Comparison of ENCODE assay signal across 8 cellular contexts in the genomic region with DNA sequence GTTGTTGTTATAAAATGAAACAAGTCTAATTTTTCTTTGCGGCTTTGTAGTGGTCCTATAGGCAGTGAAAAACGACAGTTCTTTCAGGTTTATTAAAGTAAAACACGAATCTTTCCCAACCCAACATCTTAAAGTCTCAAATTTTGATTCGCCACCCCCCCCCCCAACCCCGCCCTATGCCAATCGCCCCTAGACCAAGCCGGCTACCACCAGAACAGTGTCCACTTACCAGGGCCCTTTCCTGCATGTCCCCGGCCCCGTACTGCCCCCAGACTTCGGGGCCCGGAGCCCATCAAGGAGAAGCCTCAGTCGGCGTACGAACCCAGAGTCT. TPM values are rescaled to one million over a fixed set of nuclear protein-coding genes. Genes with fewer than 3 reads are reported as not detected.
DNase-seq lines count a peak whose midpoint lies in the region; ATAC-seq, FAIRE-seq and TF ChIP-seq lines count a peak whose summit lies in the region.

No MANE protein-coding gene starts in this region.

- H3K9ac ChIP-seq in HepG2 (ENCODE audit: insufficient read depth, low read depth, low read length): peak overlapping the region; percentile 92

- H3K27ac ChIP-seq in HepG2 (ENCODE audit: extremely low read length, insufficient read depth, low read length) (peak overlapping the region; percentile 81), thyroid gland (peak overlapping the region; percentile 91 to 92 (median 91))

- H3K4me1 ChIP-seq in HepG2 (ENCODE audit: insufficient read depth, low read length): peaks cover 37% of the 10 kb centered on the region
- peaks cover 21 to 22% of the 10 kb centered on the region in 2 donors for H3K4me1 ChIP-seq in thyroid gland

- H4K20me1 ChIP-seq in HepG2 (ENCODE audit: insufficient read depth, low read length): no peaks in the 10 kb centered on the region

- no TSS peak for BruUV-seq in HepG2 (replicated peaks; lab: Mats Ljungman, UMichigan)

- no peak for ATAC-seq in HepG2

- H2AFZ ChIP-seq in HepG2 (ENCODE audit: low read length): no peak overlapping the region

- CTCF ChIA-PET in HepG2 (lab: Yijun Ruan, JAX; ENCODE audit: low intra/inter-chr PET ratio, low total read pairs): no interaction called here

- H3K9me3 ChIP-seq in HepG2 (ENCODE audit: low read length) (no peaks in the 10 kb centered on the region), thyroid gland (no peaks in the 10 kb centered on the region)

- intact Hi-C loops in activated CD4-positive, alpha-beta T cell treated with anti-CD3 and anti-CD28 coated beads, Interleukin-2, amount 10 ng/mL, durations not matched to agents 24 days and 14 days (cut with micrococcal nuclease): loop anchor here (1.0 kb wide), 2 partner anchors 8 to 37 kb away; a partner anchor contains a TSS
- intact Hi-C loops in HepG2 (cut with micrococcal nuclease; ENCODE audit: unreplicated experiment) (no loop called here), thyroid gland (cut with DNase I) (no loop called here)

- no peak for DNase-seq in activated CD4-positive, alpha-beta T cell treated with anti-CD3 and anti-CD28 coated beads, Interleukin-2, amount 10 ng/mL, durations not matched to agents 24 days and 14 days
- DNase-seq in activated CD4-positive, alpha-beta T cell treated with anti-CD3 and anti-CD28 coated beads for 48 hours: no peak
- no peak for DNase-seq in HepG2 (ENCODE audit: low spot score)
- DNase-seq in thyroid gland: no peak
- DNase-seq in GF-D8 (lab: John Stamatoyannopoulos, UW): no peak
- DNase-seq in NCI-H1092 (lab: John Stamatoyannopoulos, UW): no peak
- DNase-seq in NCI-H774 (lab: John Stamatoyannopoulos, UW): no peak

- POLR2A ChIA-PET in HepG2 (lab: Yijun Ruan, JAX): interaction anchor here (0.5 to 2.0 kb wide), 8 partner anchors 9 to 110 kb away, joined by 3 to 31 read pairs (median 6); a partner anchor contains a TSS

- TF ChIP-seq EP300 in HepG2 (IDR thresholded peaks at IDR 0.05; ENCODE audit: low read depth in 2 of 2, low read length in 2 of 2) (no peak), HepG2 (CRISPR knock-in tag; IDR thresholded peaks at IDR 0.05; ENCODE audit: borderline replicate concordance) (no peak)

- TF ChIP-seq POLR2A in HepG2 (IDR thresholded peaks at IDR 0.05; ENCODE audit: insufficient read depth in 1 of 2, low read depth in 2 of 2, low read length in 2 of 2) (no peak), thyroid gland (IDR thresholded peaks at IDR 0.05) (no peak)

- peak overlapping the region; percentile 85 for H3K4me2 ChIP-seq in HepG2 (ENCODE audit: low read depth, low read length)

- peaks cover 31% of the 10 kb centered on the region for H3K36me3 Mint-ChIP-seq in activated CD4-positive, alpha-beta T cell treated with anti-CD3 and anti-CD28 coated beads, Interleukin-2, amount 10 ng/mL, durations not matched to agents 24 days and 14 days (ENCODE audit: low read depth)
- H3K36me3 Mint-ChIP-seq in activated naive CD8-positive, alpha-beta T cell: peaks cover 5% of the 10 kb centered on the region

- H3K4me3 ChIP-seq in HepG2 (replicated peaks in 1 of 3; ENCODE audit: insufficient read depth in 1 of 3, low read depth in 2 of 3, low read length in 3 of 3) (peak overlapping the region; percentile 80 to 89 (median 88)), thyroid gland (replicated peaks in 1 of 3) (peak overlapping the region; percentile 27 to 96 (median 91))

- H3K9me3 Mint-ChIP-seq in activated CD4-positive, alpha-beta T cell treated with anti-CD3 and anti-CD28 coated beads, Interleukin-2, amount 10 ng/mL, durations not matched to agents 24 days and 14 days: no peaks in the 10 kb centered on the region
- no peaks in the 10 kb centered on the region for H3K9me3 Mint-ChIP-seq in activated naive CD8-positive, alpha-beta T cell (ENCODE audit: low read depth)

- FAIRE-seq in HepG2 (lab: Jason Lieb, UNC): no peak

- no peaks in the 10 kb centered on the region; a peak in 1 of 5 replicates for H3K27me3 ChIP-seq in HepG2 (ENCODE audit: control insufficient read depth in 1 of 2, insufficient read depth in 2 of 2, low read length in 2 of 2)
- H3K27me3 ChIP-seq in thyroid gland: no peaks in the 10 kb centered on the region

- TF ChIP-seq RAD21 in HepG2 (CRISPR knock-in tag; IDR thresholded peaks at IDR 0.05): no peak

- peaks cover 49% of the 10 kb centered on the region for H3K79me2 ChIP-seq in HepG2 (ENCODE audit: insufficient read depth, low read length)

- peaks cover 0 to 4% of the 10 kb centered on the region in 2 experiments; a peak in 2 of 5 replicates for H3K36me3 ChIP-seq in HepG2 (replicated peaks in 1 of 2; ENCODE audit: control insufficient read depth in 1 of 2, insufficient read depth in 2 of 2, low read length in 2 of 2)
- H3K36me3 ChIP-seq in thyroid gland: peaks cover 3 to 6% of the 10 kb centered on the region in 2 donors

- TF ChIP-seq CTCF in HepG2 (CRISPR knock-in tag; IDR thresholded peaks at IDR 0.05) (no peak), thyroid gland (IDR thresholded peaks at IDR 0.05) (no peak)

- peak overlapping the region; percentile 100 for H3K27ac Mint-ChIP-seq in activated CD4-positive, alpha-beta T cell treated with anti-CD3 and anti-CD28 coated beads, Interleukin-2, amount 10 ng/mL, durations not matched to agents 24 days and 14 days
- peak overlapping the region; percentile 99 for H3K27ac Mint-ChIP-seq in activated naive CD8-positive, alpha-beta T cell

- in situ Hi-C loops in HepG2 (cut with HindIII; ENCODE audit: extremely low pct_ligation_motif_present, low pct_unique_long_range_greater_than_20kb): no loop called here

- no peaks in the 10 kb centered on the region for H3K27me3 Mint-ChIP-seq in activated CD4-positive, alpha-beta T cell treated with anti-CD3 and anti-CD28 coated beads, Interleukin-2, amount 10 ng/mL, durations not matched to agents 24 days and 14 days
- no peaks in the 10 kb centered on the region for H3K27me3 Mint-ChIP-seq in activated naive CD8-positive, alpha-beta T cell

- peaks cover 44% of the 10 kb centered on the region for H3K4me1 Mint-ChIP-seq in activated CD4-positive, alpha-beta T cell treated with anti-CD3 and anti-CD28 coated beads, Interleukin-2, amount 10 ng/mL, durations not matched to agents 24 days and 14 days
- H3K4me1 Mint-ChIP-seq in activated naive CD8-positive, alpha-beta T cell (ENCODE audit: low read depth): peaks cover 51% of the 10 kb centered on the region

- WGBS in HepG2 (ENCODE audit: low lambda C conversion rate): 1% methylated on average over 14 of the region's 14 CpGs
- WGBS in thyroid gland, 2 donors: 1% methylated on average over 11 to 14 of the region's 14 CpGs

- H3K4me3 Mint-ChIP-seq in activated CD4-positive, alpha-beta T cell treated with anti-CD3 and anti-CD28 coated beads, Interleukin-2, amount 10 ng/mL, durations not matched to agents 24 days and 14 days: peak overlapping the region; percentile 100
- peak overlapping the region; percentile 100 for H3K4me3 Mint-ChIP-seq in activated naive CD8-positive, alpha-beta T cell

RNA-seq across cellular contexts. Expression of a gene that starts 0.3 kb away (rescaled TPM):
- 34.9 and 37.8 TPM in 2 replicates for total RNA-seq in activated CD4-positive, alpha-beta T cell treated with anti-CD3 and anti-CD28 coated beads, Interleukin-2, amount 10 ng/mL, durations not matched to agents 24 days and 14 days
- 71.2 and 91.7 TPM in 2 replicates for total RNA-seq in HepG2 (2016; rRNA removed; fragmentation: Illumina TruSeq; extraction: Trizol)
- 16.2 and 16.7 TPM in 2 replicates for total RNA-seq in HepG2 (2016; cell fraction: cytosol; rRNA removed; fragmentation: Illumina TruSeq; extraction: Trizol; ENCODE audit: low read depth)
- total RNA-seq in HepG2 (2016; cell fraction: insoluble cytoplasmic fraction; rRNA removed; fragmentation: Illumina TruSeq; extraction: Trizol): 69.8 and 94.8 TPM in 2 replicates
- total RNA-seq in HepG2 (2016; cell fraction: membrane; rRNA removed; fragmentation: Illumina TruSeq; extraction: Trizol): 32.5 and 34.2 TPM in 2 replicates
- total RNA-seq in HepG2 (2016; cell fraction: nucleus; rRNA removed; fragmentation: Illumina TruSeq; extraction: Trizol): 30.4 and 32.6 TPM in 2 replicates
- polyA plus RNA-seq in HepG2 (2011; rRNA removed): 30.6 and 36.9 TPM in 2 replicates
- polyA plus RNA-seq in HepG2 (2011; cell fraction: cytosol; rRNA removed): 35.1 and 36.6 TPM in 2 replicates
- polyA plus RNA-seq in HepG2 (2011; cell fraction: nucleus; rRNA removed): 8.8 and 9.9 TPM in 2 replicates
- polyA plus RNA-seq in HepG2 (2012): 40.1 and 41.3 TPM in 2 replicates
- 16.6 and 17.9 TPM in 2 replicates for polyA plus RNA-seq in HepG2 (2016; cell fraction: cytosol; fragmentation: Illumina TruSeq; extraction: Trizol; ENCODE audit: low read depth)
- polyA plus RNA-seq in HepG2 (2016; cell fraction: insoluble cytoplasmic fraction; fragmentation: Illumina TruSeq; extraction: Trizol; ENCODE audit: low read depth): 90.2 and 95.1 TPM in 2 replicates
- polyA plus RNA-seq in HepG2 (2016; cell fraction: membrane; fragmentation: Illumina TruSeq; extraction: Trizol; ENCODE audit: low read depth): 27.2 and 27.4 TPM in 2 replicates
- polyA plus RNA-seq in HepG2 (2016; cell fraction: nucleus; fragmentation: Illumina TruSeq; extraction: Trizol; ENCODE audit: insufficient read depth, low read depth): 45.9 and 52.1 TPM in 2 replicates
- 5.0 and 8.3 TPM in 2 replicates for polyA minus RNA-seq in HepG2 (2011; rRNA and poly(A)+ RNA removed; ENCODE audit: low replicate concordance)
- 5.5 TPM in 2 replicates for polyA minus RNA-seq in HepG2 (2011; cell fraction: cytosol; rRNA and poly(A)+ RNA removed)
- polyA minus RNA-seq in HepG2 (2011; cell fraction: nucleus; rRNA and poly(A)+ RNA removed): 7.7 and 9.1 TPM in 2 replicates
- 10 to 100 TPM; 14.1 to 57.3 (median 28.9) TPM for total RNA-seq in thyroid gland

RNA-seq across cellular contexts. Expression of a gene that starts 3.9 kb away (rescaled TPM):
- total RNA-seq in activated CD4-positive, alpha-beta T cell treated with anti-CD3 and anti-CD28 coated beads, Interleukin-2, amount 10 ng/mL, durations not matched to agents 24 days and 14 days: 50.8 and 53.5 TPM in 2 replicates
- total RNA-seq in HepG2 (2016; rRNA removed; fragmentation: Illumina TruSeq; extraction: Trizol) (21.0 and 39.9 TPM in 2 replicates), thyroid gland (100 to 1,000 TPM in 2 of 4 donors, 10 to 100 TPM in 2; 67.2 to 199 (median 108) TPM)
- 5.7 and 8.2 TPM in 2 replicates for total RNA-seq in HepG2 (2016; cell fraction: cytosol; rRNA removed; fragmentation: Illumina TruSeq; extraction: Trizol; ENCODE audit: low read depth)
- 13.7 and 36.6 TPM in 2 replicates for total RNA-seq in HepG2 (2016; cell fraction: insoluble cytoplasmic fraction; rRNA removed; fragmentation: Illumina TruSeq; extraction: Trizol)
- total RNA-seq in HepG2 (2016; cell fraction: membrane; rRNA removed; fragmentation: Illumina TruSeq; extraction: Trizol): 9.3 and 11.2 TPM in 2 replicates
- 35.4 and 47.5 TPM in 2 replicates for total RNA-seq in HepG2 (2016; cell fraction: nucleus; rRNA removed; fragmentation: Illumina TruSeq; extraction: Trizol)
- polyA plus RNA-seq in HepG2 (2011; rRNA removed): 98.2 and 142 TPM in 2 replicates
- polyA plus RNA-seq in HepG2 (2011; cell fraction: cytosol; rRNA removed): 41.1 and 57.3 TPM in 2 replicates
- 505 and 598 TPM in 2 replicates for polyA plus RNA-seq in HepG2 (2011; cell fraction: nucleus; rRNA removed)
- polyA plus RNA-seq in HepG2 (2012): 43.3 and 58.7 TPM in 2 replicates
- polyA plus RNA-seq in HepG2 (2016; cell fraction: cytosol; fragmentation: Illumina TruSeq; extraction: Trizol; ENCODE audit: low read depth): 3.7 and 6.8 TPM in 2 replicates
- polyA plus RNA-seq in HepG2 (2016; cell fraction: insoluble cytoplasmic fraction; fragmentation: Illumina TruSeq; extraction: Trizol; ENCODE audit: low read depth): 21.2 and 30.3 TPM in 2 replicates
- polyA plus RNA-seq in HepG2 (2016; cell fraction: membrane; fragmentation: Illumina TruSeq; extraction: Trizol; ENCODE audit: low read depth): 6.6 and 11.5 TPM in 2 replicates
- polyA plus RNA-seq in HepG2 (2016; cell fraction: nucleus; fragmentation: Illumina TruSeq; extraction: Trizol; ENCODE audit: insufficient read depth, low read depth): 118 and 128 TPM in 2 replicates
- polyA minus RNA-seq in HepG2 (2011; rRNA and poly(A)+ RNA removed; ENCODE audit: low replicate concordance): 83.5 and 181 TPM in 2 replicates
- 31.5 and 36.5 TPM in 2 replicates for polyA minus RNA-seq in HepG2 (2011; cell fraction: cytosol; rRNA and poly(A)+ RNA removed)
- polyA minus RNA-seq in HepG2 (2011; cell fraction: nucleus; rRNA and poly(A)+ RNA removed): 64.2 and 73.5 TPM in 2 replicates

RNA-seq across cellular contexts. Expression of a gene that starts 29.9 kb away (rescaled TPM):
- total RNA-seq in activated CD4-positive, alpha-beta T cell treated with anti-CD3 and anti-CD28 coated beads, Interleukin-2, amount 10 ng/mL, durations not matched to agents 24 days and 14 days: 50.5 and 50.6 TPM in 2 replicates
- 5.6 and 10.7 TPM in 2 replicates for total RNA-seq in HepG2 (2016; rRNA removed; fragmentation: Illumina TruSeq; extraction: Trizol)
- total RNA-seq in HepG2 (2016; cell fraction: cytosol; rRNA removed; fragmentation: Illumina TruSeq; extraction: Trizol; ENCODE audit: low read depth): 16.0 and 17.7 TPM in 2 replicates
- 5.8 and 12.0 TPM in 2 replicates for total RNA-seq in HepG2 (2016; cell fraction: insoluble cytoplasmic fraction; rRNA removed; fragmentation: Illumina TruSeq; extraction: Trizol)
- 14.8 and 15.7 TPM in 2 replicates for total RNA-seq in HepG2 (2016; cell fraction: membrane; rRNA removed; fragmentation: Illumina TruSeq; extraction: Trizol)
- 12.9 and 13.7 TPM in 2 replicates for total RNA-seq in HepG2 (2016; cell fraction: nucleus; rRNA removed; fragmentation: Illumina TruSeq; extraction: Trizol)
- polyA plus RNA-seq in HepG2 (2011; rRNA removed): 25.5 and 30.1 TPM in 2 replicates
- polyA plus RNA-seq in HepG2 (2011; cell fraction: cytosol; rRNA removed): 15.0 and 15.4 TPM in 2 replicates
- polyA plus RNA-seq in HepG2 (2011; cell fraction: nucleus; rRNA removed): 56.8 and 69.5 TPM in 2 replicates
- polyA plus RNA-seq in HepG2 (2012): 12.6 and 13.9 TPM in 2 replicates
- polyA plus RNA-seq in HepG2 (2016; cell fraction: cytosol; fragmentation: Illumina TruSeq; extraction: Trizol; ENCODE audit: low read depth): 16.0 and 16.1 TPM in 2 replicates
- polyA plus RNA-seq in HepG2 (2016; cell fraction: insoluble cytoplasmic fraction; fragmentation: Illumina TruSeq; extraction: Trizol; ENCODE audit: low read depth): 6.2 and 6.4 TPM in 2 replicates
- polyA plus RNA-seq in HepG2 (2016; cell fraction: membrane; fragmentation: Illumina TruSeq; extraction: Trizol; ENCODE audit: low read depth): 9.1 and 12.0 TPM in 2 replicates
- 24.6 and 30.8 TPM in 2 replicates for polyA plus RNA-seq in HepG2 (2016; cell fraction: nucleus; fragmentation: Illumina TruSeq; extraction: Trizol; ENCODE audit: insufficient read depth, low read depth)
- polyA minus RNA-seq in HepG2 (2011; rRNA and poly(A)+ RNA removed; ENCODE audit: low replicate concordance): 20.2 and 41.2 TPM in 2 replicates
- 10.4 and 10.5 TPM in 2 replicates for polyA minus RNA-seq in HepG2 (2011; cell fraction: cytosol; rRNA and poly(A)+ RNA removed)
- 55.5 and 70.7 TPM in 2 replicates for polyA minus RNA-seq in HepG2 (2011; cell fraction: nucleus; rRNA and poly(A)+ RNA removed)
- 10 to 100 TPM; 12.1 to 31.0 (median 25.0) TPM for total RNA-seq in thyroid gland

RNA-seq across cellular contexts. Expression of a gene that starts 37.3 kb away (rescaled TPM):
- total RNA-seq in activated CD4-positive, alpha-beta T cell treated with anti-CD3 and anti-CD28 coated beads, Interleukin-2, amount 10 ng/mL, durations not matched to agents 24 days and 14 days: 106 TPM in 2 replicates
- total RNA-seq in HepG2 (2016; rRNA removed; fragmentation: Illumina TruSeq; extraction: Trizol) (63.1 and 66.5 TPM in 2 replicates), thyroid gland (10 to 100 TPM; 56.2 to 95.2 (median 83.9) TPM)
- 5.7 and 6.6 TPM in 2 replicates for total RNA-seq in HepG2 (2016; cell fraction: cytosol; rRNA removed; fragmentation: Illumina TruSeq; extraction: Trizol; ENCODE audit: low read depth)
- total RNA-seq in HepG2 (2016; cell fraction: insoluble cytoplasmic fraction; rRNA removed; fragmentation: Illumina TruSeq; extraction: Trizol): 57.3 and 62.0 TPM in 2 replicates
- total RNA-seq in HepG2 (2016; cell fraction: membrane; rRNA removed; fragmentation: Illumina TruSeq; extraction: Trizol): 19.5 and 20.7 TPM in 2 replicates
- 36.4 and 38.8 TPM in 2 replicates for total RNA-seq in HepG2 (2016; cell fraction: nucleus; rRNA removed; fragmentation: Illumina TruSeq; extraction: Trizol)
- polyA plus RNA-seq in HepG2 (2011; rRNA removed): 66.4 and 74.3 TPM in 2 replicates
- 40.0 and 44.0 TPM in 2 replicates for polyA plus RNA-seq in HepG2 (2011; cell fraction: cytosol; rRNA removed)
- polyA plus RNA-seq in HepG2 (2011; cell fraction: nucleus; rRNA removed): 134 and 139 TPM in 2 replicates
- polyA plus RNA-seq in HepG2 (2012): 42.2 and 45.9 TPM in 2 replicates
- 3.5 and 3.8 TPM in 2 replicates for polyA plus RNA-seq in HepG2 (2016; cell fraction: cytosol; fragmentation: Illumina TruSeq; extraction: Trizol; ENCODE audit: low read depth)
- 45.3 and 53.1 TPM in 2 replicates for polyA plus RNA-seq in HepG2 (2016; cell fraction: insoluble cytoplasmic fraction; fragmentation: Illumina TruSeq; extraction: Trizol; ENCODE audit: low read depth)
- polyA plus RNA-seq in HepG2 (2016; cell fraction: membrane; fragmentation: Illumina TruSeq; extraction: Trizol; ENCODE audit: low read depth): 8.7 and 10.2 TPM in 2 replicates
- 60.4 and 69.2 TPM in 2 replicates for polyA plus RNA-seq in HepG2 (2016; cell fraction: nucleus; fragmentation: Illumina TruSeq; extraction: Trizol; ENCODE audit: insufficient read depth, low read depth)
- polyA minus RNA-seq in HepG2 (2011; rRNA and poly(A)+ RNA removed; ENCODE audit: low replicate concordance): 140 and 157 TPM in 2 replicates
- polyA minus RNA-seq in HepG2 (2011; cell fraction: cytosol; rRNA and poly(A)+ RNA removed): 50.5 and 52.3 TPM in 2 replicates
- 40.4 and 42.8 TPM in 2 replicates for polyA minus RNA-seq in HepG2 (2011; cell fraction: nucleus; rRNA and poly(A)+ RNA removed)
